ENCODE assay signal across 8 cellular contexts in the genomic region with DNA sequence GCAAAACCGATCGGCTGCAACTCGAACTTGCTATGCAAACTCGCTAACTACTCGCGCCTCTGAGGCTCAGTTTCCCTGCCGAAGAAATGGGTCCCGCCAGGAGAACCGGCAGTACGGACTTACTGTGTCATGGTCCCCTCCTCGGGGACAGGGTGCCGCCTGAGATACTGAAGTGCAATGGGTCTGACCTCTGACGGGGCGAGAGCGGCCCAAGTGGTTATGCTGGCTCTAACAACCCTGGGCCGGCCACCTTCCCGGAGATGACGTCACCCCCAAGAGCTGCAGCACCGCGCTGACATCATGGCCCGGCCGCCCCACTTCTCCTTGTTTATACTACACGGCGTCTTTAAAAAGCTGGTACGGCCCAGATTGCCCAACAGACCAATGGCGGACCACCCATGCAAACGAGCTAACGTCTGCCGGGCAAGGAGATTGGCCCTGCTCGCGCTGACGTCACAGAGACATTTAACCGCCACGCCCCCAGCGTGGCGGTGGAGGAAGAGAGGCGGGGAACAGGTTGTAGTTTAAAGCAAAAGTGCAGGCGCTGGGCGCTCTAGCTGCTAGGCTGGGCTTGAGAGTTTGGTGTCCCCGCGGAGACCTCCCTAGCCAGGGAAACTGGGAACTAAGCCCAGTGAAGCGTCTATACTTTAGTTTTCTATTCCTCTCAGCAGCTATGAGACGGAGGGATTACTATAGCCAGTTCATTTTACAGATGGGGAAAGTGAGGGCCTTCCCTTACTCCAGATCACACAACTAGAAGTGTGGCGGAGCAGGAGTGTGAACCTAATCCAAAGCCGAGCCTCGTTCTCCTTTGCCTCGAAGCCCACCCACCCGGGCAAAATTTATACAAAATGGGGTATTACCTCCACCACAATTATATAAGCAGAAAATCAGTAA. TPM values are rescaled to one million over a fixed set of nuclear protein-coding genes. Genes with fewer than 3 reads are reported as not detected.
DNase-seq lines count a peak whose midpoint lies in the region; ATAC-seq, FAIRE-seq and TF ChIP-seq lines count a peak whose summit lies in the region.

No MANE protein-coding gene starts in this region.

- peak; percentile 98 for DNase-seq in ACHN
- DNase-seq in NCI-H2227 (lab: John Stamatoyannopoulos, UW; ENCODE audit: unreplicated experiment): peak; percentile 97
- peak; percentile 98 for DNase-seq in bronchial epithelial cell (ENCODE audit: low read depth)

- peak overlapping the region; percentile 97 for H3K27ac ChIP-seq in iPS-20b (ENCODE audit: low read length)
- H3K27ac ChIP-seq in skin epidermis: peak overlapping the region; percentile 88 to 100 (median 97)

- peak overlapping the region; percentile 94 for H3K4me3 ChIP-seq in WI38 (ENCODE audit: low read depth, low read length)
- H3K4me3 ChIP-seq in bronchial epithelial cell (ENCODE audit: low read depth, low read length): peak overlapping the region; percentile 90
- peak overlapping the region; percentile 100 for H3K4me3 ChIP-seq in iPS-20b (ENCODE audit: low read length)
- peak overlapping the region; percentile 46 to 95 (median 87) for H3K4me3 ChIP-seq in skin epidermis

- H3K27me3 ChIP-seq in bronchial epithelial cell (ENCODE audit: control insufficient read depth, insufficient read depth, low read length) (no peaks in the 10 kb centered on the region), iPS-20b (ENCODE audit: insufficient read depth, low read length) (peaks cover 11% of the 10 kb centered on the region; the same call in 1 of the 2 replicates)

- H3K9ac ChIP-seq in iPS-20b (ENCODE audit: low read depth, low read length): peak overlapping the region; percentile 100; the same call in 1 of the 2 replicates

- no peaks in the 10 kb centered on the region for H3K9me3 ChIP-seq in iPS-20b (ENCODE audit: insufficient read depth, low read depth, low read length)

- ATAC-seq in GM18907 (IDR thresholded peaks at IDR 0.05; ENCODE audit: unreplicated experiment): peak; percentile 71
- ATAC-seq in HG03159 (IDR thresholded peaks at IDR 0.05; ENCODE audit: unreplicated experiment): peak; percentile 72

- in situ Hi-C loops in ACHN (cut with HindIII; ENCODE audit: low pct_ligation_motif_present, low pct_unique_long_range_greater_than_20kb, low sequenced_read_pairs): no loop called here

- H3K36me3 ChIP-seq in bronchial epithelial cell (ENCODE audit: control insufficient read depth, insufficient read depth, low read length) (peaks cover 4% of the 10 kb centered on the region), iPS-20b (ENCODE audit: insufficient read depth, low read depth, low read length) (peaks cover 30% of the 10 kb centered on the region)

- FAIRE-seq in bronchial epithelial cell (lab: Jason Lieb, UNC): no peak

- TF ChIP-seq CTCF in WI38 (IDR thresholded peaks at IDR 0.05; ENCODE audit: low read depth, low read length) (no peak), bronchial epithelial cell (IDR thresholded peaks at IDR 0.05; ENCODE audit: insufficient read depth, low read length, severe bottlenecking) (no peak)

- peaks cover 28% of the 10 kb centered on the region for H3K4me1 ChIP-seq in iPS-20b (ENCODE audit: insufficient read depth, low read length)

RNA-seq across cellular contexts. Expression of a gene that starts 0.7 kb away (rescaled TPM):
- total RNA-seq in bronchial epithelial cell: 2.1 and 3.6 TPM in 2 replicates

RNA-seq across cellular contexts. Expression of a gene that starts 11.3 kb away (rescaled TPM):
- total RNA-seq in bronchial epithelial cell: under 0.01 TPM in 2 replicates

Comparison
In these comparisons a context has a peak if more than half of its experiments do, and no peak if none do; other contexts are left out.
1. Peak in every context shown above with its lines: DNase-seq, ATAC-seq, H3K4me3 ChIP-seq and H3K27ac ChIP-seq.